Comparison of ENCODE assay signal across 8 cellular contexts in the genomic region with DNA sequence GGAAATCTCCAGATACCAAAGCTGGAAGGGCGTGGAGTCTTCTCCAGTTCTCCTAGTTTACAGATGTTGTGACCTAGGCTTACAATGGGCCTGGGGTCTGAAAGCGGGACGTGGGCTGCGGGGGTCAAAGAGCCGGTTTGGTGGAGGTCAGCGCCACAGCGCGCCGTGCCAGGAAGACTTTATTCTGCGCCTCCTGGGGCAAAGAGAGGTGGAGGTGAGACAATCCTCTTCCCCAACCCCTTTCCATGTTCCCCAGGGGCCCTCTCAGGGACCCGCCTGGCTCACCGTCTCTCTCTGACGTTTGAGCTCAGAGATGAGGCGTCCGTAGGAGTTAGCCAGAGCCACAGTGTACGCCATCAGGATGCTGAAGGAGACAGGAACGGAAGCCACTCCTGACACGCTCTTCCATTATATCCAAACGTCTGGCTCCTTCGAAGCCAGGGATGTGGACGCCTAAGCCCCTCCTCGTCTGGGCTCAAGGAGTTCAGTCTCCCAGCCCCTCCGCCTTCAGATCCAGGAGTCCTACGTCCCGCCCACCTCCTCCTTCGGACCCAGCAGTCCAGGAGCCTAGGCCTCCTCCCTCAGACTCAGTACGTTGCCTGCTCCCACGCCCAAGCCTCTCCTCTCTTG. TPM values are rescaled to one million over a fixed set of nuclear protein-coding genes. Genes with fewer than 3 reads are reported as not detected.
DNase-seq lines count a peak whose midpoint lies in the region; ATAC-seq and TF ChIP-seq lines count a peak whose summit lies in the region.

No MANE protein-coding gene starts in this region.

- peaks cover 10% of the 10 kb centered on the region for H3K4me1 ChIP-seq in cardiac muscle cell (ENCODE audit: low read depth)
- peaks cover 48% of the 10 kb centered on the region for H3K4me1 ChIP-seq in mucosa of stomach (ENCODE audit: control insufficient read depth, insufficient read depth, low read length)

- DNase-seq in cardiac muscle cell (ENCODE audit: low read depth in 1 of 2, low spot score in 1 of 2) = peak in 1 of 2 donors; percentile 30
- no peak for DNase-seq in Right ventricle myocardium inferior (ENCODE audit: missing footprints)
- DNase-seq in NCI-H146 treated with DMSO at 0.1 percent for 48 hours (lab: John Stamatoyannopoulos, UW; ENCODE audit: unreplicated experiment) = peak; percentile 59
- DNase-seq in cerebellar cortex (ENCODE audit: low spot score) = peak; percentile 35
- DNase-seq in posterior vena cava (ENCODE audit: low spot score) = no peak
- DNase-seq in left colon = no peak
- DNase-seq in SIG-M5 treated with dmso at 0.1 percent for 504 hours (lab: John Stamatoyannopoulos, UW; ENCODE audit: unreplicated experiment) = no peak

- peak overlapping the region; percentile 56 for H3K4me3 ChIP-seq in cardiac muscle cell
- peak overlapping the region; percentile 20 for H3K4me3 ChIP-seq in mucosa of stomach (ENCODE audit: low read length)

- H3K9me3 ChIP-seq in cardiac muscle cell (ENCODE audit: low read depth) (no peaks in the 10 kb centered on the region), mucosa of stomach (ENCODE audit: control insufficient read depth, low read length) (no peaks in the 10 kb centered on the region)

- TF ChIP-seq CTCF in cardiac muscle cell (IDR thresholded peaks at IDR 0.05; ENCODE audit: low read depth, low read length) = no peak

- ATAC-seq in Right ventricle myocardium inferior = no peak
- ATAC-seq in left colon = no peak

- intact Hi-C loops in Right ventricle myocardium inferior (cut with DNase I) = no loop called here
- intact Hi-C loops in posterior vena cava (cut with DNase I) = no loop called here
- intact Hi-C loops in left colon (cut with DNase I, micrococcal nuclease) = no loop called here

- H3K27me3 ChIP-seq in cardiac muscle cell (no peaks in the 10 kb centered on the region), mucosa of stomach (ENCODE audit: control insufficient read depth, insufficient read depth, low read length) (no peaks in the 10 kb centered on the region)

- H3K36me3 ChIP-seq in cardiac muscle cell = peaks cover 6% of the 10 kb centered on the region
- H3K36me3 ChIP-seq in mucosa of stomach (ENCODE audit: control insufficient read depth, insufficient read depth, low read length) = peaks cover 19% of the 10 kb centered on the region

- peak overlapping the region; percentile 81 for H3K27ac ChIP-seq in cardiac muscle cell

- H3K9ac ChIP-seq in mucosa of stomach (ENCODE audit: low read length) = peak overlapping the region; percentile 64

RNA-seq across cellular contexts. Expression of a gene that starts 0.8 kb away (rescaled TPM):
- total RNA-seq in cardiac muscle cell (10.3 and 10.6 TPM in 2 replicates), Right ventricle myocardium inferior (6.6 TPM), posterior vena cava (1 to 10 TPM; 4.7 to 6.2 TPM), left colon (1 to 10 TPM; 5.3 to 7.3 TPM)
- polyA plus RNA-seq in cardiac muscle cell = 10.1 and 10.8 TPM in 2 replicates

RNA-seq across cellular contexts. Expression of a gene that starts 12.7 kb away (rescaled TPM):
- total RNA-seq in cardiac muscle cell = 0.74 and 1.2 TPM in 2 replicates
- polyA plus RNA-seq in cardiac muscle cell = 3.4 and 5.6 TPM in 2 replicates
- total RNA-seq in Right ventricle myocardium inferior = 0.97 TPM
- 1 to 10 TPM; 1.1 to 1.4 TPM for total RNA-seq in posterior vena cava
- total RNA-seq in left colon = 100 to 1,000 TPM; 209 to 217 TPM

RNA-seq across cellular contexts. Expression of a gene that starts 22.7 kb away (rescaled TPM):
- 17.7 and 39.6 TPM in 2 replicates for total RNA-seq in cardiac muscle cell
- polyA plus RNA-seq in cardiac muscle cell = 52.1 and 52.8 TPM in 2 replicates
- 17.6 TPM for total RNA-seq in Right ventricle myocardium inferior
- total RNA-seq in posterior vena cava = 10 to 100 TPM; 25.6 to 29.1 TPM
- 10 to 100 TPM; 32.9 to 42.2 TPM for total RNA-seq in left colon

RNA-seq across cellular contexts. Expression of a gene that starts 29.1 kb away (rescaled TPM):
- total RNA-seq in cardiac muscle cell (131 and 134 TPM in 2 replicates), Right ventricle myocardium inferior (15.1 TPM), posterior vena cava (10 to 100 TPM; 29.0 to 38.6 TPM), left colon (100 to 1,000 TPM; 144 to 152 TPM)
- polyA plus RNA-seq in cardiac muscle cell = 118 and 128 TPM in 2 replicates

RNA-seq across cellular contexts. Expression of a gene that starts 30.8 kb away (rescaled TPM):
- total RNA-seq in cardiac muscle cell (113 and 130 TPM in 2 replicates), Right ventricle myocardium inferior (16.1 TPM), posterior vena cava (10 to 100 TPM; 17.3 to 24.5 TPM), left colon (10 to 100 TPM; 38.9 to 41.6 TPM)
- polyA plus RNA-seq in cardiac muscle cell = 114 and 129 TPM in 2 replicates

Comparison
In these comparisons a context has a peak if more than half of its experiments do, and no peak if none do; other contexts are left out.
1. DNase-seq: peak in NCI-H146 treated with DMSO at 0.1 percent for 48 hours (single experiment) and cerebellar cortex (single experiment); none in Right ventricle myocardium inferior (single experiment), posterior vena cava (single experiment), left colon (0 of 2) and SIG-M5 treated with dmso at 0.1 percent for 504 hours (single experiment).
2. RNA of a gene that starts 12.7 kb away (total RNA-seq): 209 to 217 TPM in left colon; 1.1 to 1.4 TPM in posterior vena cava, 0.97 TPM in Right ventricle myocardium inferior (single experiment) and 0.74 to 1.2 TPM in cardiac muscle cell; every median in the first group is over 10 times any median in the second.